ENCODE assay signal across 20 cellular contexts in genomic region chr6:112118034-112118433, GRCh38.
"Had no signal": no experiment of that assay in that cellular context is flagged by ENCODE, and none has a peak within 500 bp of the region (broad histone marks: within the 10 kb centered on the region; RNA-seq: fewer than 3 reads in every experiment).

No MANE protein-coding gene starts in this region.

- H3K4me3 ChIP-seq: adrenal gland, esophagus squamous epithelium, hepatocyte, left lung, tibial artery had no signal

- H2AFZ ChIP-seq: hepatocyte had no signal

- H3K27ac Mint-ChIP-seq: activated B cell treated with CpG ODN at 0.5 μM for 24 hours; activated naive CD4-positive, alpha-beta T cell treated with anti-CD3 and anti-CD28 coated beads for 36 hours; naive thymus-derived CD8-positive, alpha-beta T cell had no signal

- H3K27me3 ChIP-seq: adrenal gland, esophagus squamous epithelium, hepatocyte, left lung, tibial artery had no signal

- H3K9me3 Mint-ChIP-seq: activated B cell treated with CpG ODN at 0.5 μM for 24 hours; activated naive CD4-positive, alpha-beta T cell treated with anti-CD3 and anti-CD28 coated beads for 36 hours; activated T-helper 2 cell treated with anti-CD3 and anti-CD28 coated beads, Interferon-gamma antibody, Interleukin-2, Interleukin-4, amounts not matched to agents 10 μg/mL and 5 μg/mL and 100 μg/mL, durations not matched to agents 14 hours and 24 hours and 36 hours; naive thymus-derived CD8-positive, alpha-beta T cell had no signal

- H3K27ac ChIP-seq: adrenal gland, esophagus squamous epithelium, hepatocyte, left lung, tibial artery had no signal

- H3K4me1 ChIP-seq: adrenal gland, esophagus squamous epithelium, tibial artery had no signal

- H3K9me3 ChIP-seq: adrenal gland, esophagus squamous epithelium, left lung, tibial artery had no signal

- FAIRE-seq: urothelium cell line had no signal

- H3K4me3 Mint-ChIP-seq: activated B cell treated with CpG ODN at 0.5 μM for 24 hours; activated naive CD4-positive, alpha-beta T cell treated with anti-CD3 and anti-CD28 coated beads for 36 hours; naive thymus-derived CD8-positive, alpha-beta T cell had no signal

- H3K36me3 ChIP-seq: adrenal gland had no signal

- H3K79me2 ChIP-seq: hepatocyte had no signal

- H3K4me2 ChIP-seq: hepatocyte had no signal

- H3K4me1 Mint-ChIP-seq: activated B cell treated with CpG ODN at 0.5 μM for 24 hours; naive thymus-derived CD8-positive, alpha-beta T cell had no signal

- H3K36me3 Mint-ChIP-seq: naive thymus-derived CD8-positive, alpha-beta T cell had no signal

- DNase-seq: activated B cell treated with CpG ODN at 0.5 μM for 24 hours; activated CD4-positive, alpha-beta T cell treated with anti-CD3 and anti-CD28 coated beads for 48 hours; activated CD8-positive, alpha-beta memory T cell treated with anti-CD3 and anti-CD28 coated beads for 24 hours; adrenal gland; caudate nucleus; cortex of kidney; effector CD8-positive, alpha-beta T cell; esophagus squamous epithelium; islet precursor cell; left lung; naive thymus-derived CD8-positive, alpha-beta T cell; nucleus accumbens; stimulated activated CD4-positive, alpha-beta T cell treated with anti-CD3 and anti-CD28 coated beads, Interleukin-4, amount 100 ng/mL, for 24 hours; stimulated activated naive CD4-positive, alpha-beta T cell; T-helper 2 cell; tibial artery had no signal
